8 cellular contexts compared by ENCODE assay signal in genomic region chr10:30027057-30028005, GRCh38. TPM values are rescaled to one million over a fixed set of nuclear protein-coding genes. Genes with fewer than 3 reads are reported as not detected.
DNase-seq lines count a peak whose midpoint lies in the region; ATAC-seq and TF ChIP-seq lines count a peak whose summit lies in the region.

No MANE protein-coding gene starts in this region.

- peaks cover 39% of the 10 kb centered on the region for H3K4me1 Mint-ChIP-seq in activated CD4-positive, alpha-beta T cell treated with anti-CD3 and anti-CD28 coated beads, Interleukin-2, amount 10 ng/mL, durations not matched to agents 7 days and 5 days

- POLR2A ChIA-PET in activated CD4-positive, alpha-beta T cell treated with anti-CD3 and anti-CD28 coated beads, Interleukin-2, amount 10 ng/mL, durations not matched to agents 7 days and 5 days (lab: Charles Lee) = interaction anchor here (0.6 to 1.1 kb wide), 4 partner anchors 14 to 320 kb away, joined by 3 read pairs; no protein-coding TSS in a partner anchor

- H3K27me3 ChIP-seq in KMS-11 (ENCODE audit: insufficient read depth, low read depth) = no peaks in the 10 kb centered on the region
- H3K27me3 ChIP-seq in parathyroid adenoma (ENCODE audit: control insufficient read depth, insufficient read depth, low read length) = no peaks in the 10 kb centered on the region

- H3K79me2 ChIP-seq in KMS-11 (ENCODE audit: insufficient read depth, low read depth) (no peaks in the 10 kb centered on the region), parathyroid adenoma (no peaks in the 10 kb centered on the region)

- no peaks in the 10 kb centered on the region for H4K20me1 ChIP-seq in KMS-11 (ENCODE audit: insufficient read depth)

- no peaks in the 10 kb centered on the region for H3K9me3 Mint-ChIP-seq in activated CD4-positive, alpha-beta T cell treated with anti-CD3 and anti-CD28 coated beads, Interleukin-2, amount 10 ng/mL, durations not matched to agents 7 days and 5 days

- H3K27ac ChIP-seq in KMS-11 (peak overlapping the region; percentile 25; the same call in 1 of the 2 replicates), parathyroid adenoma (peak overlapping the region; percentile 37)

- H3K9me3 ChIP-seq in parathyroid adenoma (ENCODE audit: control insufficient read depth, low read length) = no peaks in the 10 kb centered on the region

- peaks cover 4% of the 10 kb centered on the region for H3K36me3 Mint-ChIP-seq in activated CD4-positive, alpha-beta T cell treated with anti-CD3 and anti-CD28 coated beads, Interleukin-2, amount 10 ng/mL, durations not matched to agents 7 days and 5 days (ENCODE audit: low read depth)

- peak; percentile 98 for DNase-seq in GDM1 (lab: John Stamatoyannopoulos, UW)
- peak; percentile 92 for DNase-seq in activated CD4-positive, alpha-beta T cell treated with anti-CD3 and anti-CD28 coated beads, Interleukin-2, amount 10 ng/mL, durations not matched to agents 7 days and 5 days
- DNase-seq in effector CD4-positive, alpha-beta T cell = peak; percentile 70
- DNase-seq in SW 1271 (lab: John Stamatoyannopoulos, UW) = no peak
- DNase-seq in glomerular visceral epithelial cell (ENCODE audit: extremely low spot score) = no peak

- H3K27me3 Mint-ChIP-seq in activated CD4-positive, alpha-beta T cell treated with anti-CD3 and anti-CD28 coated beads, Interleukin-2, amount 10 ng/mL, durations not matched to agents 7 days and 5 days = peaks cover 66% of the 10 kb centered on the region

- H3K4me1 ChIP-seq in KMS-11 (ENCODE audit: low read depth, poor library complexity, severe bottlenecking) (peaks cover 9% of the 10 kb centered on the region), parathyroid adenoma (no peaks in the 10 kb centered on the region)

- peak overlapping the region; percentile 80 for H3K27ac Mint-ChIP-seq in activated CD4-positive, alpha-beta T cell treated with anti-CD3 and anti-CD28 coated beads, Interleukin-2, amount 10 ng/mL, durations not matched to agents 7 days and 5 days

- no peaks in the 10 kb centered on the region for H3K36me3 ChIP-seq in KMS-11 (ENCODE audit: insufficient read depth)
- H3K36me3 ChIP-seq in parathyroid adenoma (ENCODE audit: control insufficient read depth, insufficient read depth, low read length) = no peaks in the 10 kb centered on the region

- H3K4me3 ChIP-seq in KMS-11 (IDR thresholded peaks at IDR 0.05; ENCODE audit: insufficient read depth, low read depth, low read length) = no peak overlapping the region
- H3K4me3 ChIP-seq in parathyroid adenoma (ENCODE audit: low read depth, low read length) = no peak overlapping the region

- ATAC-seq in GM21515 (IDR thresholded peaks at IDR 0.05; ENCODE audit: unreplicated experiment) = peak; percentile 96

- H3K9ac ChIP-seq in KMS-11 (peak overlapping the region; percentile 48), parathyroid adenoma (no peak overlapping the region)

- TF ChIP-seq CTCF in KMS-11 (conservative IDR thresholded peaks at IDR 0.05; ENCODE audit: low read depth, low read length) (peak; percentile 64), parathyroid adenoma (IDR thresholded peaks at IDR 0.05) (peak; percentile 44)

- H2AFZ ChIP-seq in KMS-11 (ENCODE audit: low read depth) (peak overlapping the region; percentile 95), parathyroid adenoma (peak overlapping the region; percentile 57)

- H3K4me3 Mint-ChIP-seq in activated CD4-positive, alpha-beta T cell treated with anti-CD3 and anti-CD28 coated beads, Interleukin-2, amount 10 ng/mL, durations not matched to agents 7 days and 5 days = peak overlapping the region; percentile 64

- peak overlapping the region; percentile 72 for H3K4me2 ChIP-seq in KMS-11
- H3K4me2 ChIP-seq in parathyroid adenoma (ENCODE audit: low read length) = peak overlapping the region; percentile 15

- CTCF ChIA-PET in activated CD4-positive, alpha-beta T cell treated with anti-CD3 and anti-CD28 coated beads, Interleukin-2, amount 10 ng/mL, durations not matched to agents 7 days and 5 days (lab: Charles Lee) = interaction anchor here (0.9 to 2.0 kb wide), 9 partner anchors 9 to 219 kb away, joined by 3 to 11 read pairs (median 3); no protein-coding TSS in a partner anchor

RNA-seq across cellular contexts. Expression of gene JCAD, which starts 32.1 kb away (rescaled TPM):
- total RNA-seq in activated CD4-positive, alpha-beta T cell treated with anti-CD3 and anti-CD28 coated beads, Interleukin-2, amount 10 ng/mL, durations not matched to agents 7 days and 5 days = under 1 TPM in 1 of 2 experiments, not detected in 1; 0.12 TPM

Comparison
In these comparisons a context has a peak if more than half of its experiments do, and no peak if none do; other contexts are left out.
1. DNase-seq: peak in GDM1 (single experiment), activated CD4-positive, alpha-beta T cell treated with anti-CD3 and anti-CD28 coated beads, Interleukin-2, amount 10 ng/mL, durations not matched to agents 7 days and 5 days (single experiment) and effector CD4-positive, alpha-beta T cell (single experiment); none in SW 1271 (0 of 2) and glomerular visceral epithelial cell (single experiment).